8 cellular contexts compared by ENCODE assay signal in genomic region chr12:30806989-30807694, GRCh38. TPM values are rescaled to one million over a fixed set of nuclear protein-coding genes. Genes with fewer than 3 reads are reported as not detected.
DNase-seq lines count a peak whose midpoint lies in the region; ATAC-seq, FAIRE-seq and TF ChIP-seq lines count a peak whose summit lies in the region.

No MANE protein-coding gene starts in this region.

- CTCF ChIA-PET in A549 (lab: Yijun Ruan, JAX), result interaction anchor here (0.6 to 2.8 kb wide), 19 partner anchors 8 to 1287 kb away, joined by 3 to 18 read pairs (median 5); partner anchors contain the start of gene CAPRIN2
- CTCF ChIA-PET in activated CD8-positive, alpha-beta T cell treated with anti-CD3 and anti-CD28 coated beads, Interleukin-2, amount 10 ng/mL, durations not matched to agents 7 days and 5 days (lab: Charles Lee), result interaction anchor here (0.7 to 3.6 kb wide), 15 partner anchors 11 to 1285 kb away, joined by 3 to 12 read pairs (median 3); no protein-coding TSS in a partner anchor

- TF ChIP-seq POLR2A in A549 (IDR thresholded peaks at IDR 0.05; ENCODE audit: low read length), result no peak

- peaks cover 14% of the 10 kb centered on the region for H3K9me3 ChIP-seq in A549

- no peak for TF ChIP-seq EP300 in A549 (IDR thresholded peaks at IDR 0.05)

- FAIRE-seq in A549 (lab: Jason Lieb, UNC), result peak; percentile 95

- POLR2A ChIA-PET in A549 (lab: Yijun Ruan, JAX), result interaction anchor here (1.3 kb wide), 1 partner anchor 53 kb away, joined by 3 read pairs; no protein-coding TSS in a partner anchor
- POLR2A ChIA-PET in activated CD8-positive, alpha-beta T cell treated with anti-CD3 and anti-CD28 coated beads, Interleukin-2, amount 10 ng/mL, durations not matched to agents 7 days and 5 days (lab: Charles Lee), result no interaction called here

- H3K27me3 Mint-ChIP-seq in activated CD8-positive, alpha-beta T cell treated with anti-CD3 and anti-CD28 coated beads, Interleukin-2, amount 10 ng/mL, durations not matched to agents 7 days and 5 days (ENCODE audit: low read depth), result peaks cover 30% of the 10 kb centered on the region

- H3K9me3 Mint-ChIP-seq in activated CD8-positive, alpha-beta T cell treated with anti-CD3 and anti-CD28 coated beads, Interleukin-2, amount 10 ng/mL, durations not matched to agents 7 days and 5 days (ENCODE audit: insufficient read depth), result no peaks in the 10 kb centered on the region

- no peaks in the 10 kb centered on the region for H3K36me3 Mint-ChIP-seq in activated CD8-positive, alpha-beta T cell treated with anti-CD3 and anti-CD28 coated beads, Interleukin-2, amount 10 ng/mL, durations not matched to agents 7 days and 5 days (ENCODE audit: low read depth)

- DNase-seq in A549 (ENCODE audit: low read depth in 1 of 2, low spot score in 1 of 2) (peak in 1 of 2 experiments; percentile 76), GM03348 (ENCODE audit: low spot score) (peak; percentile 69), NCI-H345 treated with DMSO at 0.1 percent for 48 hours (lab: John Stamatoyannopoulos, UW; ENCODE audit: unreplicated experiment) (peak; percentile 65), glomerular visceral epithelial cell (ENCODE audit: extremely low spot score) (peak; percentile 65), pons (ENCODE audit: low spot score) (peak; percentile 69), HPDE6-E6E7 (ENCODE audit: extremely low spot score) (no peak)
- DNase-seq in activated CD8-positive, alpha-beta T cell treated with anti-CD3 and anti-CD28 coated beads, Interleukin-2, amount 10 ng/mL, durations not matched to agents 7 days and 5 days, result peak; percentile 30

- TF ChIP-seq RAD21 in A549 (conservative IDR thresholded peaks at IDR 0.05 in 1 of 2, IDR thresholded peaks at IDR 0.05 in 1 of 2), result peak; percentile 93 to 95

- no peak overlapping the region for H3K4me3 ChIP-seq in A549

- no peaks in the 10 kb centered on the region for H3K4me1 ChIP-seq in A549

- no peak overlapping the region for H3K4me3 Mint-ChIP-seq in activated CD8-positive, alpha-beta T cell treated with anti-CD3 and anti-CD28 coated beads, Interleukin-2, amount 10 ng/mL, durations not matched to agents 7 days and 5 days

- TF ChIP-seq CTCF in A549 (IDR thresholded peaks at IDR 0.05), result peak; percentile 76

- H3K27ac ChIP-seq in A549, result no peak overlapping the region

- ATAC-seq in A549 (peak; percentile 88 to 93), HG03045 (IDR thresholded peaks at IDR 0.05; ENCODE audit: unreplicated experiment) (peak; percentile 44)
- peak; percentile 60 for ATAC-seq in activated CD8-positive, alpha-beta T cell treated with anti-CD3 and anti-CD28 coated beads, Interleukin-2, amount 10 ng/mL, durations not matched to agents 7 days and 5 days

- H3K27ac Mint-ChIP-seq in activated CD8-positive, alpha-beta T cell treated with anti-CD3 and anti-CD28 coated beads, Interleukin-2, amount 10 ng/mL, durations not matched to agents 7 days and 5 days, result no peak overlapping the region

- 62% methylated on average over 7 of the region's 7 CpGs for WGBS in A549 (ENCODE audit: missing lambda C conversion rate)

- H3K4me2 ChIP-seq in A549, result no peak overlapping the region

- H3K4me1 Mint-ChIP-seq in activated CD8-positive, alpha-beta T cell treated with anti-CD3 and anti-CD28 coated beads, Interleukin-2, amount 10 ng/mL, durations not matched to agents 7 days and 5 days (ENCODE audit: low read depth), result no peaks in the 10 kb centered on the region

TF ChIP-seq in A549, 52 proteins besides CTCF, POLR2A, EP300 and RAD21:
- no peak for TF ChIP-seq HDAC2 (IDR thresholded peaks at IDR 0.05)
- no peak for TF ChIP-seq REST (IDR thresholded peaks at IDR 0.05)
- no peak for TF ChIP-seq ELK1 (IDR thresholded peaks at IDR 0.05; ENCODE audit: low read depth, low read length)
- TF ChIP-seq HOXA7 (CRISPR knock-in tag; IDR thresholded peaks at IDR 0.05), result no peak
- TF ChIP-seq HOXB5 (CRISPR knock-in tag; IDR thresholded peaks at IDR 0.05), result no peak
- TF ChIP-seq SMC3 (IDR thresholded peaks at IDR 0.05), result peak; percentile 83
TF ChIP-seq in A549: peak in this region for 1.

RNA-seq across cellular contexts. Expression of gene CAPRIN2, which starts 52.4 kb away (rescaled TPM):
- polyA plus RNA-seq in A549 (2011; rRNA removed) (26.2 and 31.6 TPM in 2 replicates), A549 (2017; fragmentation: RNase III; extraction: RNeasy Plus Mini Kit Qiagen cat#74134 plus additional on column Dnase treatment) (23.1 to 25.0 TPM (median 24.2 TPM) in 3 replicates)
- 8.2 and 8.9 TPM in 2 replicates for polyA plus RNA-seq in A549 (2012; cell fraction: cytosol; rRNA removed)
- 17.7 and 32.2 TPM in 2 replicates for polyA plus RNA-seq in A549 (2012; cell fraction: nucleus; rRNA removed)
- 12.0 and 14.0 TPM in 2 replicates for polyA minus RNA-seq in A549 (2011; rRNA and poly(A)+ RNA removed)
- total RNA-seq in activated CD8-positive, alpha-beta T cell treated with anti-CD3 and anti-CD28 coated beads, Interleukin-2, amount 10 ng/mL, durations not matched to agents 7 days and 5 days, result 10 to 100 TPM in 1 of 2 experiments, 1 to 10 TPM in 1; 8.9 to 10.7 TPM
